ENCODE assay signal across 14 cellular contexts in genomic region chr12:21849878-21850277, GRCh38.
"Had no signal": no experiment of that assay in that cellular context is flagged by ENCODE, and none has a peak within 500 bp of the region (broad histone marks: within the 10 kb centered on the region; RNA-seq: fewer than 3 reads in every experiment).

No MANE protein-coding gene starts in this region.

- H3K4me3 ChIP-seq: gastroesophageal sphincter, skin epidermis, transverse colon, vagina had no signal

- H3K27me3 ChIP-seq: gastroesophageal sphincter, transverse colon, vagina had no signal

- H3K9me3 ChIP-seq: gastroesophageal sphincter, transverse colon, vagina had no signal

- H3K4me1 ChIP-seq: transverse colon, vagina had no signal

- ATAC-seq: activated naive CD4-positive, alpha-beta T cell treated with anti-CD3 and anti-CD28 coated beads, Interleukin-2, amount 50 U/mL, for 72 hours; esophagus mucosa; gastroesophageal sphincter; left colon had no signal

- H3K36me3 ChIP-seq: transverse colon, vagina had no signal

- H3K27ac ChIP-seq: skin epidermis, transverse colon, vagina had no signal

- DNase-seq: activated CD4-positive, alpha-beta memory T cell treated with anti-CD3 and anti-CD28 coated beads for 36 hours; activated gamma-delta T cell treated with Interleukin-2 at 50 U/mL for 16 hours; activated T-cell treated with anti-CD3 and anti-CD28 coated beads for 4 hours; effector CD8-positive, alpha-beta T cell; left colon; mammary epithelial cell; midbrain; occipital lobe; transverse colon had no signal
